9 cellular contexts compared by ENCODE assay signal in genomic region chr16:57628782-57629181, GRCh38. TPM values are rescaled to one million over a fixed set of nuclear protein-coding genes. Genes with fewer than 3 reads are reported as not detected.
DNase-seq lines count a peak whose midpoint lies in the region; ATAC-seq and TF ChIP-seq lines count a peak whose summit lies in the region.
"Had no signal": no experiment of that assay in that cellular context is flagged by ENCODE, and none has a peak within 500 bp of the region (broad histone marks: within the 10 kb centered on the region; RNA-seq: fewer than 3 reads in every experiment).

No MANE protein-coding gene starts in this region.

- peaks cover 50 to 95% (median 78%) of the 10 kb centered on the region in 4 donors for H3K4me1 ChIP-seq in stomach

- TF ChIP-seq CTCF in astrocyte of the spinal cord (IDR thresholded peaks at IDR 0.05; ENCODE audit: low read depth, low read length) (no peak), kidney epithelial cell (IDR thresholded peaks at IDR 0.05; ENCODE audit: insufficient read depth, low read length, poor library complexity, severe bottlenecking) (no peak), stomach (IDR thresholded peaks at IDR 0.05) (no peak)

- intact Hi-C loops in stomach (cut with DNase I; ENCODE audit: low total_unique reads), result no loop called here

- peaks cover 29% of the 10 kb centered on the region for H3K27me3 Mint-ChIP-seq in T-helper 2 cell treated with Interferon-gamma antibody and Interleukin-4, amounts not matched to agents 5 μg/mL and 100 μg/mL, for 36 hours (ENCODE audit: low read depth)

- no peak for DNase-seq in T-helper 2 cell treated with Interferon-gamma antibody and Interleukin-4, amounts not matched to agents 5 μg/mL and 100 μg/mL, for 36 hours (ENCODE audit: low spot score)
- DNase-seq in T-helper 2 cell (no peak), astrocyte of the spinal cord (ENCODE audit: low read depth, low spot score) (no peak), kidney epithelial cell (ENCODE audit: low read depth) (no peak), stomach (no peak), NCI-H1436 (lab: John Stamatoyannopoulos, UW) (no peak)

- no peak for TF ChIP-seq POLR2A in stomach (IDR thresholded peaks at IDR 0.05)

- peak overlapping the region; percentile 24 for H3K4me3 ChIP-seq in astrocyte of the spinal cord (ENCODE audit: low read depth, low read length)
- H3K4me3 ChIP-seq in kidney epithelial cell (ENCODE audit: low read depth, low read length), result peak overlapping the region; percentile 44
- H3K4me3 ChIP-seq in stomach, result peak overlapping the region; percentile 25 to 34 (median 33)

- no peak overlapping the region for H3K27ac Mint-ChIP-seq in T-helper 2 cell treated with Interferon-gamma antibody and Interleukin-4, amounts not matched to agents 5 μg/mL and 100 μg/mL, for 36 hours
- H3K27ac Mint-ChIP-seq: memory B cell had no signal

- H3K36me3 ChIP-seq in kidney epithelial cell (ENCODE audit: control insufficient read depth, insufficient read depth, low read length) (no peaks in the 10 kb centered on the region), stomach (no peaks in the 10 kb centered on the region)

- ATAC-seq in GM21528 (IDR thresholded peaks at IDR 0.05; ENCODE audit: low FRiP score, unreplicated experiment) (no peak), esophagus mucosa (no peak)

- peaks cover 10% of the 10 kb centered on the region for H3K4me1 Mint-ChIP-seq in T-helper 2 cell treated with Interferon-gamma antibody and Interleukin-4, amounts not matched to agents 5 μg/mL and 100 μg/mL, for 36 hours (ENCODE audit: low read depth)

- 52 to 70% (median 62%) methylated on average over 4 to 5 of the region's 5 CpGs for WGBS in stomach, 5 donors

- peak overlapping the region; percentile 27 for H3K4me3 Mint-ChIP-seq in T-helper 2 cell treated with Interferon-gamma antibody and Interleukin-4, amounts not matched to agents 5 μg/mL and 100 μg/mL, for 36 hours
- H3K4me3 Mint-ChIP-seq: memory B cell had no signal

- H3K27me3 ChIP-seq in kidney epithelial cell (ENCODE audit: control insufficient read depth, insufficient read depth, low read length) (no peaks in the 10 kb centered on the region), stomach (peaks cover 0 to 49% (median 0%) of the 10 kb centered on the region in 3 donors)

- in situ Hi-C loops in astrocyte of the spinal cord (cut with HindIII; ENCODE audit: low sequenced_read_pairs), result no loop called here

- H3K27ac ChIP-seq in stomach, result peak overlapping the region; percentile 70 to 82 (median 79)

- no peaks in the 10 kb centered on the region for H3K9me3 ChIP-seq in stomach

- TF ChIP-seq EP300 in stomach (IDR thresholded peaks at IDR 0.05), result no peak

- no peaks in the 10 kb centered on the region for H3K9me3 Mint-ChIP-seq in T-helper 2 cell treated with Interferon-gamma antibody and Interleukin-4, amounts not matched to agents 5 μg/mL and 100 μg/mL, for 36 hours
- H3K9me3 Mint-ChIP-seq: memory B cell had no signal

- H3K36me3 Mint-ChIP-seq in T-helper 2 cell treated with Interferon-gamma antibody and Interleukin-4, amounts not matched to agents 5 μg/mL and 100 μg/mL, for 36 hours (ENCODE audit: low read depth), result no peaks in the 10 kb centered on the region
- H3K36me3 Mint-ChIP-seq: memory B cell had no signal

RNA-seq across cellular contexts. Expression of gene ADGRG1, which starts 0.4 kb away (rescaled TPM):
- total RNA-seq in kidney epithelial cell (143 and 150 TPM in 2 replicates), stomach (10 to 100 TPM; 17.4 to 84.8 (median 47.2) TPM), esophagus mucosa (93.7 TPM)
- polyA plus RNA-seq in stomach, result 10 to 100 TPM in 2 of 3 donors, 1 to 10 TPM in 1; 8.9 to 30.9 (median 21.7) TPM

RNA-seq across cellular contexts. Expression of gene ADGRG3, which starts 39.3 kb away (rescaled TPM):
- total RNA-seq in kidney epithelial cell (not detected in 2 replicates), stomach (10 to 100 TPM in 1 of 5 donors, 1 to 10 TPM in 2, not detected in 2; 1.7 to 50.2 (median 7.7) TPM), esophagus mucosa (0.84 TPM)
- polyA plus RNA-seq in stomach, result 1 to 10 TPM in 1 of 3 donors, under 1 TPM in 2; 0.46 to 1.7 (median 0.95) TPM
